ENCODE assay signal across 10 cellular contexts in genomic region chr9:112166176-112167140, GRCh38. TPM values are rescaled to one million over a fixed set of nuclear protein-coding genes. Genes with fewer than 3 reads are reported as not detected.
DNase-seq lines count a peak whose midpoint lies in the region; ATAC-seq and TF ChIP-seq lines count a peak whose summit lies in the region.
"Had no signal": no experiment of that assay in that cellular context is flagged by ENCODE, and none has a peak within 500 bp of the region (broad histone marks: within the 10 kb centered on the region; RNA-seq: fewer than 3 reads in every experiment).

No MANE protein-coding gene starts in this region.

- no peaks in the 10 kb centered on the region for H3K9me3 ChIP-seq in PC-3 (ENCODE audit: low read length)
- H3K9me3 ChIP-seq in Peyer's patch: no peaks in the 10 kb centered on the region
- H3K9me3 ChIP-seq: uterus had no signal

- H3K9me3 Mint-ChIP-seq in neural crest cell: no peaks in the 10 kb centered on the region

- no peaks in the 10 kb centered on the region for H3K36me3 ChIP-seq in PC-3 (ENCODE audit: low read depth, low read length)
- H3K36me3 ChIP-seq in Peyer's patch: no peaks in the 10 kb centered on the region
- H3K36me3 ChIP-seq: uterus had no signal

- DNase-seq in Caki2 (ENCODE audit: low read depth): peak; percentile 73
- peak; percentile 85 for DNase-seq in PC-3
- DNase-seq in neural crest cell (ENCODE audit: low read depth, low spot score): no peak
- DNase-seq in Peyer's patch: no peak
- DNase-seq in SHP77 (lab: John Stamatoyannopoulos, UW): no peak
- DNase-seq in stimulated activated CD4-positive, alpha-beta T cell treated with anti-CD3 and anti-CD28 coated beads, Interleukin-4, amount 100 ng/mL, for 1 hour: no peak
- DNase-seq in putamen (ENCODE audit: low spot score): no peak
- DNase-seq: Kasumi-1 had no signal

- H3F3A ChIP-seq in PC-3 (ENCODE audit: low read length, unreplicated experiment): no peaks in the 10 kb centered on the region

- no TSS peak for BruUV-seq in PC-3 (replicated peaks; lab: Mats Ljungman, UMichigan)

- H3K4me1 ChIP-seq in PC-3 (ENCODE audit: insufficient read depth, low read length) (peaks cover 50% of the 10 kb centered on the region), Peyer's patch (peaks cover 0 to 8% (median 0%) of the 10 kb centered on the region in 4 donors)
- H3K4me1 ChIP-seq: uterus had no signal

- H3K9ac ChIP-seq in PC-3 (ENCODE audit: low read length): peak overlapping the region; percentile 16; the same call in 1 of the 2 replicates

- H3K36me3 Mint-ChIP-seq in neural crest cell (ENCODE audit: low read depth): peaks cover 5% of the 10 kb centered on the region

- peak; percentile 56 for TF ChIP-seq CTCF in PC-3 (conservative IDR thresholded peaks at IDR 0.05; ENCODE audit: low read depth, low read length)
- TF ChIP-seq CTCF in neural crest cell (conservative IDR thresholded peaks at IDR 0.05): no peak
- peak in 2 of 6 experiments; percentile 8 to 25 for TF ChIP-seq CTCF in Peyer's patch (IDR thresholded peaks at IDR 0.05)

- no peaks in the 10 kb centered on the region for H3K27me3 Mint-ChIP-seq in neural crest cell (ENCODE audit: low read depth)

- H3K27ac ChIP-seq in PC-3 (ENCODE audit: low read length) (peak overlapping the region; percentile 62), Peyer's patch (peak overlapping the region in 1 of 4 donors; percentile 18)
- H3K27ac ChIP-seq: uterus had no signal

- POLR2A ChIA-PET in PC-3 (lab: Charles Lee; ENCODE audit: unreplicated experiment): no interaction called here

- CTCF ChIA-PET in PC-3 (lab: Charles Lee): no interaction called here

- H3K4me2 ChIP-seq in PC-3 (ENCODE audit: low read length): peak overlapping the region; percentile 54

- H3K27ac Mint-ChIP-seq in neural crest cell (ENCODE audit: unreplicated experiment): no peak overlapping the region

- no peaks in the 10 kb centered on the region for H3K9me2 ChIP-seq in PC-3 (replicated peaks; ENCODE audit: low read length)

- peaks cover 32% of the 10 kb centered on the region for H3K4me1 Mint-ChIP-seq in neural crest cell

- intact Hi-C loops in PC-3 (cut with micrococcal nuclease): loop anchor here (1.0 to 2.0 kb wide), 2 partner anchors 166 to 194 kb away; partner anchors contain the start of gene PTBP3

- peak overlapping the region; percentile 39 for H3K4me3 Mint-ChIP-seq in neural crest cell

- H3K79me2 ChIP-seq in PC-3 (ENCODE audit: low read length): peaks cover 4% of the 10 kb centered on the region; the same call in 1 of the 2 replicates

- 0 out of 2 replicates have a peak overlapping the region, but pooled peaks have one; percentile 2 for H2AFZ ChIP-seq in PC-3 (ENCODE audit: low read length)

- H3K27me3 ChIP-seq in PC-3 (ENCODE audit: low read length) (no peaks in the 10 kb centered on the region), Peyer's patch (no peaks in the 10 kb centered on the region)
- H3K27me3 ChIP-seq: uterus had no signal

- TF ChIP-seq POLR2A in Peyer's patch (IDR thresholded peaks at IDR 0.05): no peak

- ATAC-seq in PC-3 (peak; percentile 91), esophagus mucosa (peak; percentile 68)

- H3K4me3 ChIP-seq in PC-3 (ENCODE audit: low read length): no peak overlapping the region
- no peak overlapping the region for H3K4me3 ChIP-seq in Peyer's patch
- H3K4me3 ChIP-seq: uterus had no signal

- no peaks in the 10 kb centered on the region for H4K20me1 ChIP-seq in PC-3 (ENCODE audit: low read length)

- in situ Hi-C loops in Caki2 (cut with HindIII; ENCODE audit: low pct_unique_long_range_greater_than_20kb, low sequenced_read_pairs): no loop called here

RNA-seq across cellular contexts. Expression of gene SUSD1, which starts 8.6 kb away (rescaled TPM):
- 20.3 and 34.6 TPM in 2 replicates for total RNA-seq in Caki2 (2014; rRNA removed; shearing (Covaris generic); ENCODE audit: low replicate concordance)
- total RNA-seq in PC-3 (2014; rRNA removed) (7.4 and 9.3 TPM in 2 replicates), esophagus mucosa (4.9 TPM), neural crest cell (22.6 and 23.6 TPM in 2 replicates), Peyer's patch (10 to 100 TPM; 10.6 to 28.9 (median 21.3) TPM)

Comparison
In these comparisons a context has a peak if more than half of its experiments do, and no peak if none do; other contexts are left out.
1. DNase-seq: peak in Caki2 (single experiment) and PC-3 (single experiment); none in neural crest cell (single experiment), Peyer's patch (0 of 3), SHP77 (0 of 2), stimulated activated CD4-positive, alpha-beta T cell treated with anti-CD3 and anti-CD28 coated beads, Interleukin-4, amount 100 ng/mL, for 1 hour (single experiment) and putamen (single experiment).